In the genomic region with DNA sequence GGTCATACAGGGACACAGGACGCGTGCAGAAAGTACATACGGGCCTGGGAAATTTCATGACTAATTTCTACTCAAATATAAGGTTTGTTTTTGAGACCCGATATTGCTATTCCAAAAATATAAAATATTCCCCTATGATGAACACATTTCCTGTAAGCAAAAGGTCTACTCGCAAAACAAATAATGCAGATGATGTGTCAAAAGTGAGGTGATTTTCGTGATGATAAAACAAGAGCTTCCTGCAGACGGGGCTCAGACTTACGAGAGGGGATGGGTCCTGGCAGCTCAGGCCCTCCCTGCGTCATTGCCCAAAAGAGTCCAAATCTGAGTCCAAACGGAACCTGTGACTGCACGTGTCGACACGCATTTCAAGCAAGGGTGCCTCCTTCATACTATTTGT, we compare ENCODE assay signal across 11 cellular contexts.
DNase-seq lines count a peak whose midpoint lies in the region; ATAC-seq, FAIRE-seq and TF ChIP-seq lines count a peak whose summit lies in the region.
"Had no signal": no experiment of that assay in that cellular context is flagged by ENCODE, and none has a peak within 500 bp of the region (broad histone marks: within the 10 kb centered on the region; RNA-seq: fewer than 3 reads in every experiment).

No MANE protein-coding gene starts in this region.

- H3K36me3 ChIP-seq in mammary epithelial cell (ENCODE audit: insufficient read depth, low read length): no peaks in the 10 kb centered on the region
- peaks cover 6% of the 10 kb centered on the region for H3K36me3 ChIP-seq in suprapubic skin
- no peaks in the 10 kb centered on the region for H3K36me3 ChIP-seq in HAP-1 (replicated peaks)
- H3K36me3 ChIP-seq: gastrocnemius medialis had no signal

- no peak for FAIRE-seq in GM12892 (lab: Jason Lieb, UNC)

- no peaks in the 10 kb centered on the region for H3K27me3 Mint-ChIP-seq in MCF 10A (ENCODE audit: insufficient read depth, unreplicated experiment)
- H3K27me3 Mint-ChIP-seq in activated CD8-positive, alpha-beta T cell treated with anti-CD3 and anti-CD28 coated beads, Interleukin-2, amount 10 ng/mL, durations not matched to agents 7 days and 5 days (ENCODE audit: low read depth): no peaks in the 10 kb centered on the region
- no peaks in the 10 kb centered on the region for H3K27me3 Mint-ChIP-seq in glutamatergic neuron (ENCODE audit: unreplicated experiment)

- dilution Hi-C loops in mammary epithelial cell (cut with HindIII; ENCODE audit: low sequenced_read_pairs): loop anchor here (5.0 kb wide), 2 partner anchors 42 to 87 kb away; no protein-coding TSS in a partner anchor

- no TSS peak for BruUV-seq in MCF 10A (replicated peaks; lab: Mats Ljungman, UMichigan)
- no TSS peak for BruUV-seq in mammary epithelial cell (replicated peaks; lab: Mats Ljungman, UMichigan)

- H4K20me1 ChIP-seq in mammary epithelial cell (ENCODE audit: insufficient read depth, low read length): no peaks in the 10 kb centered on the region

- H3K4me3 Mint-ChIP-seq in MCF 10A (ENCODE audit: unreplicated experiment) (no peak overlapping the region), glutamatergic neuron (ENCODE audit: unreplicated experiment) (peak overlapping the region; percentile 70)
- no peak overlapping the region for H3K4me3 Mint-ChIP-seq in activated CD8-positive, alpha-beta T cell treated with anti-CD3 and anti-CD28 coated beads, Interleukin-2, amount 10 ng/mL, durations not matched to agents 7 days and 5 days

- no peaks in the 10 kb centered on the region for H3K9me3 Mint-ChIP-seq in MCF 10A (ENCODE audit: unreplicated experiment)
- no peaks in the 10 kb centered on the region for H3K9me3 Mint-ChIP-seq in activated CD8-positive, alpha-beta T cell treated with anti-CD3 and anti-CD28 coated beads, Interleukin-2, amount 10 ng/mL, durations not matched to agents 7 days and 5 days (ENCODE audit: insufficient read depth)
- peaks cover 12% of the 10 kb centered on the region for H3K9me3 Mint-ChIP-seq in glutamatergic neuron (ENCODE audit: unreplicated experiment)

- H3K4me1 Mint-ChIP-seq in MCF 10A (ENCODE audit: insufficient read depth, unreplicated experiment) (peaks cover 44% of the 10 kb centered on the region), glutamatergic neuron (ENCODE audit: low read depth, unreplicated experiment) (peaks cover 53% of the 10 kb centered on the region)
- peaks cover 98% of the 10 kb centered on the region for H3K4me1 Mint-ChIP-seq in activated CD8-positive, alpha-beta T cell treated with anti-CD3 and anti-CD28 coated beads, Interleukin-2, amount 10 ng/mL, durations not matched to agents 7 days and 5 days (ENCODE audit: low read depth)

- peaks cover 61% of the 10 kb centered on the region for H3K79me2 ChIP-seq in mammary epithelial cell (ENCODE audit: insufficient read depth, low read length)

- H3K9me3 ChIP-seq in mammary epithelial cell (replicated peaks; ENCODE audit: insufficient read depth, low read length) (no peaks in the 10 kb centered on the region), suprapubic skin (no peaks in the 10 kb centered on the region), HAP-1 (no peaks in the 10 kb centered on the region)
- H3K9me3 ChIP-seq: gastrocnemius medialis had no signal

- 97% methylated on average over 13 of the region's 13 CpGs for WGBS in mammary epithelial cell (ENCODE audit: low coverage, missing lambda C conversion rate)
- 77% methylated on average over 13 of the region's 13 CpGs for WGBS in suprapubic skin

- H3K9ac ChIP-seq in mammary epithelial cell (ENCODE audit: insufficient read depth, low read length): no peak overlapping the region

- H3K4me1 ChIP-seq in mammary epithelial cell (ENCODE audit: insufficient read depth, low read length): peaks cover 56% of the 10 kb centered on the region
- H3K4me1 ChIP-seq in suprapubic skin: peaks cover 78% of the 10 kb centered on the region
- no peaks in the 10 kb centered on the region for H3K4me1 ChIP-seq in HAP-1

- in situ Hi-C loops in mammary epithelial cell (cut with MboI; ENCODE audit: low sequenced_read_pairs in 2 of 2) (loop anchor here in 1 of 2 donors (10.0 kb wide), 1 partner anchor 55 kb away; no protein-coding TSS in a partner anchor), HAP-1 (cut with MboI; ENCODE audit: low sequenced_read_pairs) (no loop called here)

- H3K4me3 ChIP-seq in mammary epithelial cell (replicated peaks in 1 of 3; ENCODE audit: insufficient read depth in 1 of 3, low read depth in 2 of 3, low read length in 3 of 3): no peak overlapping the region
- no peak overlapping the region for H3K4me3 ChIP-seq in suprapubic skin
- H3K4me3 ChIP-seq in HAP-1: no peak overlapping the region
- H3K4me3 ChIP-seq: gastrocnemius medialis had no signal

- no peak for ATAC-seq in activated CD8-positive, alpha-beta T cell treated with anti-CD3 and anti-CD28 coated beads, Interleukin-2, amount 10 ng/mL, durations not matched to agents 7 days and 5 days
- no peak for ATAC-seq in HG02970 (IDR thresholded peaks at IDR 0.05; ENCODE audit: low FRiP score, unreplicated experiment)
- ATAC-seq: gastrocnemius medialis, left ventricle myocardium superior had no signal

- TF ChIP-seq POLR2A in suprapubic skin (IDR thresholded peaks at IDR 0.05) (no peak), GM12892 (IDR thresholded peaks at IDR 0.05; ENCODE audit: low read depth, low read length) (no peak)

- H3K36me3 Mint-ChIP-seq in MCF 10A (ENCODE audit: insufficient read depth, unreplicated experiment) (no peaks in the 10 kb centered on the region), glutamatergic neuron (ENCODE audit: unreplicated experiment) (peaks cover 6% of the 10 kb centered on the region)
- H3K36me3 Mint-ChIP-seq in activated CD8-positive, alpha-beta T cell treated with anti-CD3 and anti-CD28 coated beads, Interleukin-2, amount 10 ng/mL, durations not matched to agents 7 days and 5 days (ENCODE audit: low read depth): peaks cover 87% of the 10 kb centered on the region

- TF ChIP-seq EP300 in suprapubic skin (IDR thresholded peaks at IDR 0.05): no peak

- H3K27ac Mint-ChIP-seq in MCF 10A (ENCODE audit: low read depth, unreplicated experiment) (peak overlapping the region; percentile 19), glutamatergic neuron (ENCODE audit: unreplicated experiment) (peak overlapping the region; percentile 99)
- H3K27ac Mint-ChIP-seq in activated CD8-positive, alpha-beta T cell treated with anti-CD3 and anti-CD28 coated beads, Interleukin-2, amount 10 ng/mL, durations not matched to agents 7 days and 5 days: peak overlapping the region; percentile 95

- POLR2A ChIA-PET in MCF 10A (lab: Yijun Ruan, JAX): interaction anchor here (0.6 to 5.2 kb wide), 5 partner anchors 15 to 58 kb away, joined by 3 to 23 read pairs (median 3); no protein-coding TSS in a partner anchor
- POLR2A ChIA-PET in activated CD8-positive, alpha-beta T cell treated with anti-CD3 and anti-CD28 coated beads, Interleukin-2, amount 10 ng/mL, durations not matched to agents 7 days and 5 days (lab: Charles Lee): interaction anchor here (0.9 to 7.6 kb wide), 4 partner anchors 8 to 46 kb away, joined by 3 to 103 read pairs (median 4); no protein-coding TSS in a partner anchor

- CTCF ChIA-PET in MCF 10A (lab: Yijun Ruan, JAX) (interaction anchor here (4.9 kb wide), 1 partner anchor 142 kb away, joined by 23 read pairs; no protein-coding TSS in a partner anchor), mammary epithelial cell (lab: Charles Lee; ENCODE audit: low non-redundant PET) (no interaction called here)
- CTCF ChIA-PET in activated CD8-positive, alpha-beta T cell treated with anti-CD3 and anti-CD28 coated beads, Interleukin-2, amount 10 ng/mL, durations not matched to agents 7 days and 5 days (lab: Charles Lee): interaction anchor here (0.8 to 6.5 kb wide), 13 partner anchors 9 to 141 kb away, joined by 3 to 62 read pairs (median 6); partner anchors contain the start of gene MBP

- intact Hi-C loops in MCF 10A (cut with micrococcal nuclease): loop anchor here (5.0 kb wide), 1 partner anchor 137 kb away; no protein-coding TSS in a partner anchor
- intact Hi-C loops in mammary epithelial cell (cut with micrococcal nuclease): loop anchor here (10.0 kb wide), 1 partner anchor 195 kb away; no protein-coding TSS in a partner anchor

- H3K27me3 ChIP-seq in mammary epithelial cell (ENCODE audit: insufficient read depth, low read length) (no peaks in the 10 kb centered on the region), suprapubic skin (no peaks in the 10 kb centered on the region), HAP-1 (ENCODE audit: low read depth) (no peaks in the 10 kb centered on the region)
- H3K27me3 ChIP-seq: gastrocnemius medialis had no signal

- no peak overlapping the region for H3K4me2 ChIP-seq in mammary epithelial cell (ENCODE audit: insufficient read depth, low read depth, low read length)

- DNase-seq in MCF 10A (ENCODE audit: unreplicated experiment): no peak
- no peak for DNase-seq in mammary epithelial cell
- DNase-seq in activated CD8-positive, alpha-beta T cell treated with anti-CD3 and anti-CD28 coated beads, Interleukin-2, amount 10 ng/mL, durations not matched to agents 7 days and 5 days: no peak
- DNase-seq in glutamatergic neuron: no peak
- no peak for DNase-seq in suprapubic skin (ENCODE audit: low spot score in 2 of 2)
- DNase-seq in GM12892 (ENCODE audit: insufficient read length): no peak
- no peak for DNase-seq in HAP-1 (ENCODE audit: low spot score in 2 of 2)
- DNase-seq: caudate nucleus, gastrocnemius medialis, left ventricle myocardium superior had no signal

- no peak overlapping the region for H2AFZ ChIP-seq in mammary epithelial cell (ENCODE audit: low read depth, low read length)

- H3K27ac ChIP-seq in mammary epithelial cell (ENCODE audit: insufficient read depth, low read depth, low read length) (no peak overlapping the region), suprapubic skin (peak overlapping the region; percentile 82)

- TF ChIP-seq CTCF in MCF 10A (IDR thresholded peaks at IDR 0.05; ENCODE audit: unreplicated experiment) (no peak), mammary epithelial cell (conservative IDR thresholded peaks at IDR 0.05 in 1 of 2, IDR thresholded peaks at IDR 0.05 in 1 of 2; ENCODE audit: extremely low read depth in 1 of 2, insufficient read depth in 1 of 2, low read depth in 1 of 2, low read length in 2 of 2) (no peak), glutamatergic neuron (IDR thresholded peaks at IDR 0.05; ENCODE audit: partially characterized antibody, unreplicated experiment) (no peak), suprapubic skin (IDR thresholded peaks at IDR 0.05) (no peak)

Comparison
In these comparisons a context has a peak if more than half of its experiments do, and no peak if none do; other contexts are left out.
1. H3K27ac Mint-ChIP-seq: peak in every context shown above with its lines; median percentile 99 in glutamatergic neuron; 95 in activated CD8-positive, alpha-beta T cell treated with anti-CD3 and anti-CD28 coated beads, Interleukin-2, amount 10 ng/mL, durations not matched to agents 7 days and 5 days; 19 in MCF 10A.